In genomic region chr2:44954902-44955592, GRCh38 we compare ENCODE assay signal across 12 cellular contexts. TPM values are rescaled to one million over a fixed set of nuclear protein-coding genes. Genes with fewer than 3 reads are reported as not detected.
A peak's percentile ranks its signal among the peaks of the same experiment; 100 is the strongest.
DNase-seq lines count a peak whose midpoint lies in the region; ATAC-seq and TF ChIP-seq lines count a peak whose summit lies in the region.
"Had no signal": no experiment of that assay in that cellular context is flagged by ENCODE, and none has a peak within 500 bp of the region (broad histone marks: within the 10 kb centered on the region; RNA-seq: fewer than 3 reads in every experiment).

No MANE protein-coding gene starts in this region.

- DNase-seq in activated CD8-positive, alpha-beta memory T cell treated with anti-CD3 and anti-CD28 coated beads, Interleukin-2, amount 10 ng/mL, durations not matched to agents 7 days and 5 days: no peak
- no peak for DNase-seq in activated CD8-positive, alpha-beta memory T cell treated with anti-CD3 and anti-CD28 coated beads, Interleukin-2, amount 50 U/mL, for 4 hours
- DNase-seq in hepatic stellate cell (ENCODE audit: low spot score) (peak; percentile 48), stomach (no peak), AG08395 (ENCODE audit: low spot score) (no peak), RWPE1 (ENCODE audit: low spot score) (no peak)
- no peak for DNase-seq in activated CD4-positive, alpha-beta T cell treated with anti-CD3 and anti-CD28 coated beads for 4 hours

- no peaks in the 10 kb centered on the region for H3K9me3 Mint-ChIP-seq in activated CD8-positive, alpha-beta memory T cell treated with anti-CD3 and anti-CD28 coated beads, Interleukin-2, amount 10 ng/mL, durations not matched to agents 7 days and 5 days (ENCODE audit: low read depth)
- H3K9me3 Mint-ChIP-seq: CD4-positive, alpha-beta T cell had no signal

- H3K4me1 Mint-ChIP-seq in activated CD8-positive, alpha-beta memory T cell treated with anti-CD3 and anti-CD28 coated beads, Interleukin-2, amount 10 ng/mL, durations not matched to agents 7 days and 5 days: peaks cover 14% of the 10 kb centered on the region

- H3K27me3 Mint-ChIP-seq in activated CD8-positive, alpha-beta memory T cell treated with anti-CD3 and anti-CD28 coated beads, Interleukin-2, amount 10 ng/mL, durations not matched to agents 7 days and 5 days: peaks cover 78% of the 10 kb centered on the region

- no peaks in the 10 kb centered on the region for H3K9me3 ChIP-seq in stomach

- TF ChIP-seq EP300 in stomach (IDR thresholded peaks at IDR 0.05): no peak

- peak overlapping the region; percentile 20 to 39 (median 28) for H3K4me3 ChIP-seq in stomach

- H3K4me1 ChIP-seq in stomach: peaks cover 32 to 48% (median 47%) of the 10 kb centered on the region in 4 donors

- intact Hi-C loops in stomach (cut with DNase I; ENCODE audit: low total_unique reads): loop anchor here (5.0 to 10.0 kb wide), 3 partner anchors 473 to 908 kb away; no protein-coding TSS in a partner anchor

- no peaks in the 10 kb centered on the region for H3K36me3 ChIP-seq in stomach

- H3K27ac ChIP-seq in stomach (no peak overlapping the region), RWPE1 (no peak overlapping the region)

- 3 to 5% (median 4%) methylated on average over 30 to 43 of the region's 43 CpGs for WGBS in stomach, 5 donors

- TF ChIP-seq CTCF in stomach (IDR thresholded peaks at IDR 0.05) (no peak), RWPE1 (conservative IDR thresholded peaks at IDR 0.05; ENCODE audit: low read depth) (no peak)

- no peak for ATAC-seq in activated CD8-positive, alpha-beta memory T cell treated with anti-CD3 and anti-CD28 coated beads, Interleukin-2, amount 10 ng/mL, durations not matched to agents 7 days and 5 days
- peak; percentile 26 for ATAC-seq in SK-N-SH treated with all-trans-retinoic acid at 6 μM for 48 hours

- H3K27me3 ChIP-seq in stomach: peaks cover 18 to 89% (median 62%) of the 10 kb centered on the region in 3 donors

- no peak overlapping the region for H3K27ac Mint-ChIP-seq in activated CD8-positive, alpha-beta memory T cell treated with anti-CD3 and anti-CD28 coated beads, Interleukin-2, amount 10 ng/mL, durations not matched to agents 7 days and 5 days
- H3K27ac Mint-ChIP-seq: CD4-positive, alpha-beta T cell had no signal

- H3K4me3 Mint-ChIP-seq in activated CD8-positive, alpha-beta memory T cell treated with anti-CD3 and anti-CD28 coated beads, Interleukin-2, amount 10 ng/mL, durations not matched to agents 7 days and 5 days: peak overlapping the region; percentile 40
- H3K4me3 Mint-ChIP-seq: CD4-positive, alpha-beta T cell had no signal

- no peak for TF ChIP-seq POLR2A in stomach (IDR thresholded peaks at IDR 0.05)

- CTCF ChIA-PET in activated CD8-positive, alpha-beta memory T cell treated with anti-CD3 and anti-CD28 coated beads, Interleukin-2, amount 10 ng/mL, durations not matched to agents 7 days and 5 days (lab: Charles Lee): interaction anchor here (0.5 to 6.6 kb wide), 29 partner anchors 8 to 910 kb away, joined by 3 to 99 read pairs (median 4); no protein-coding TSS in a partner anchor
- CTCF ChIA-PET in RWPE1 (lab: Yijun Ruan, JAX): interaction anchor here (0.5 to 6.0 kb wide), 25 partner anchors 9 to 912 kb away, joined by 3 to 70 read pairs (median 3); partner anchors contain the start of gene CAMKMT

- H3K36me3 Mint-ChIP-seq in activated CD8-positive, alpha-beta memory T cell treated with anti-CD3 and anti-CD28 coated beads, Interleukin-2, amount 10 ng/mL, durations not matched to agents 7 days and 5 days: peaks cover 2% of the 10 kb centered on the region

- POLR2A ChIA-PET in RWPE1 (lab: Yijun Ruan, JAX; ENCODE audit: low non-redundant PET): no interaction called here

TF ChIP-seq in SK-N-SH treated with all-trans-retinoic acid at 6 μM for 48 hours, 23 proteins besides CTCF, POLR2A, EP300 and RAD21:
- no peak for TF ChIP-seq ZNF565 (CRISPR knock-in tag; conservative IDR thresholded peaks at IDR 0.05; ENCODE audit: low read depth)
- TF ChIP-seq TOX (CRISPR knock-in tag; IDR thresholded peaks at IDR 0.05; ENCODE audit: borderline replicate concordance): no peak
- no peak for TF ChIP-seq ZFP30 (CRISPR knock-in tag; IDR thresholded peaks at IDR 0.05)
- TF ChIP-seq GLIS3 (CRISPR knock-in tag; IDR thresholded peaks at IDR 0.05): no peak
- TF ChIP-seq BACH2 (CRISPR knock-in tag; IDR thresholded peaks at IDR 0.05; ENCODE audit: borderline replicate concordance): no peak
- no peak for TF ChIP-seq CREB5 (CRISPR knock-in tag; IDR thresholded peaks at IDR 0.05; ENCODE audit: low read depth)
- TF ChIP-seq CSRNP3 (CRISPR knock-in tag; IDR thresholded peaks at IDR 0.05): no peak
TF ChIP-seq in SK-N-SH treated with all-trans-retinoic acid at 6 μM for 48 hours: peak in this region for 0.

RNA-seq across cellular contexts. Expression of gene SIX3, which starts 13.5 kb away (rescaled TPM):
- total RNA-seq in activated CD8-positive, alpha-beta memory T cell treated with anti-CD3 and anti-CD28 coated beads, Interleukin-2, amount 10 ng/mL, durations not matched to agents 7 days and 5 days: under 1 TPM in 1 of 2 experiments, not detected in 1; 0.21 TPM
- total RNA-seq in stomach: not detected
- polyA plus RNA-seq in stomach: not detected
- total RNA-seq: CD4-positive, alpha-beta T cell; cerebellum; Right ventricle myocardium superior; urinary bladder had no signal
- polyA plus RNA-seq: urinary bladder had no signal

RNA-seq across cellular contexts. Expression of gene SIX2, which starts 54.2 kb away (rescaled TPM):
- not detected for total RNA-seq in activated CD8-positive, alpha-beta memory T cell treated with anti-CD3 and anti-CD28 coated beads, Interleukin-2, amount 10 ng/mL, durations not matched to agents 7 days and 5 days
- total RNA-seq in stomach: 10 to 100 TPM in 2 of 5 donors, 1 to 10 TPM in 2, not detected in 1; 2.6 to 17.9 (median 11.0) TPM
- 1 to 10 TPM in 2 of 3 donors, under 1 TPM in 1; 0.20 to 7.5 (median 3.8) TPM for polyA plus RNA-seq in stomach
- total RNA-seq: CD4-positive, alpha-beta T cell had no signal
